In the genomic region with DNA sequence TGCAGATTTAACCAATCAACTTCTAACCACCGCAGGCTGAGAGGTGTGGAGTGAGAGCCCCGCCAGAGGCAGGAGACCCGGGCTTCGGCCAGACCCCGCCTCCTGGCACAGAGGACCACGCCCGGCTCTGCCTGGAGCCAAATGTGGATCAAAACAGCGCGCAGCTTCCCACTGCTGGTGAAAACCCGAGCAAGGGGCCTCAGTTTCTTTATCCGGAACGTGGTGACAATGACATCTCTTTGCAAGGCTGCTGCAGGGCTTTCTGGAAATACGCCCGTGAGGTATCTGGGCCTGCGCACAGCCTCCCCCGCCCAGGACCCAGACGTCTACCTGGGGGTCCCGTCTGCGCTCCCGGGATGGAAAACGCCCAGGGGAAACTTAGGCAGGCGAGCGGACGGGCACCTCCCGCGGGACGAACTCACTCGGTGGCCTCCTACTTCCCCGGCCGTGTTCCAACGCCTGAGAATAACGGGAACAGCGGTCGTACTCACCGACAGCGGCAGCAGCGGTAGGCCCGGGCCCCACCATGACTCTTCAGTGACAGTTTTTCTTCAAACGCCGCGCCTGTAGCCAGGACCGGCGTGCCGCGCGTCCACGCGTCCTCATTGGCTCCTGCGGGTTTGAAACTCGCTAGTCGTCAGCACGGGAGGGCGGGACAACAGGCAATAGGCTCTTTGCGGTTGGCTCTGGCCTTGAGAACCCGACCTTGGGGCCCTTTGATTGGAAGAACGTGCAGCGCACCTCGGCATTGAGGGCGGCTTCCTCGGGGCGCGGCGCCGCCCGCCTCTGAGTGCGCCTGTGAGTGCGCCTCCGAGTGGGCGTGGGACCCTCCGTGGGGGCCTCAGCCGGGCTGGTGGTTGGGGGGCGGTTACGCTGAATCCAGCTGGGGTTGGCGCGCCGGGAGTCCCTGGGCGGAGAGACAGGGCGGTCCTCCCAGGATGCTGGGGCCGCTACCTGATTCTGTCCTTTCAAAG, we compare ENCODE assay signal across 1 cellular context.
A peak's percentile ranks its signal among the peaks of the same experiment; 100 is the strongest.
TF ChIP-seq lines count a peak whose summit lies in the region.

Gene CKAP2L (minus strand): TSS at position 539 of the 974 bp plus-strand sequence. CDS start 11 bp downstream, at position 528.

TF ChIP-seq in HEK293, 187 proteins besides CTCF, POLR2A, EP300 and RAD21 (continued from another document and continues in another):
- TF ChIP-seq ZNF140 (tag by site-specific recombination; IDR thresholded peaks at IDR 0.05) (no peak), ZNF248 (tag by site-specific recombination; IDR thresholded peaks at IDR 0.05) (no peak), ZNF529 (tag by site-specific recombination; IDR thresholded peaks at IDR 0.05; ENCODE audit: insufficient replicate concordance) (no peak), PATZ1 (tag by site-specific recombination; IDR thresholded peaks at IDR 0.05) (peak; percentile 81), PRDM4 (tag by site-specific recombination; IDR thresholded peaks at IDR 0.05) (no peak), MZF1 (tag by site-specific recombination; IDR thresholded peaks at IDR 0.05; ENCODE audit: borderline replicate concordance) (no peak), ZNF221 (tag by site-specific recombination; IDR thresholded peaks at IDR 0.05; ENCODE audit: borderline replicate concordance) (no peak), ZNF138 (tag by site-specific recombination; IDR thresholded peaks at IDR 0.05; ENCODE audit: borderline replicate concordance) (no peak), ZNF664 (tag by site-specific recombination; IDR thresholded peaks at IDR 0.05) (no peak), ZNF350 (tag by site-specific recombination; IDR thresholded peaks at IDR 0.05) (no peak), KLF1 (tag by site-specific recombination; IDR thresholded peaks at IDR 0.05) (peak; percentile 80), REPIN1 (tag by site-specific recombination; IDR thresholded peaks at IDR 0.05; ENCODE audit: low read depth) (no peak), ZNF184 (tag by site-specific recombination; IDR thresholded peaks at IDR 0.05) (no peak), ZFP69B (tag by site-specific recombination; IDR thresholded peaks at IDR 0.05) (peak; percentile 96), ZNF174 (tag by site-specific recombination; IDR thresholded peaks at IDR 0.05) (no peak), ZEB2 (tag by site-specific recombination; IDR thresholded peaks at IDR 0.05) (no peak; the same call in 1 of the 2 replicates), ZNF24 (tag by site-specific recombination; IDR thresholded peaks at IDR 0.05) (no peak), ZNF518A (tag by site-specific recombination; conservative IDR thresholded peaks at IDR 0.05; ENCODE audit: low read depth) (no peak), ZNF354C (tag by site-specific recombination; IDR thresholded peaks at IDR 0.05; ENCODE audit: borderline replicate concordance, low read depth) (no peak), ZNF48 (tag by site-specific recombination; IDR thresholded peaks at IDR 0.05) (no peak), ZNF521 (tag by site-specific recombination; IDR thresholded peaks at IDR 0.05) (no peak)
- TF ChIP-seq, protein P1, sequence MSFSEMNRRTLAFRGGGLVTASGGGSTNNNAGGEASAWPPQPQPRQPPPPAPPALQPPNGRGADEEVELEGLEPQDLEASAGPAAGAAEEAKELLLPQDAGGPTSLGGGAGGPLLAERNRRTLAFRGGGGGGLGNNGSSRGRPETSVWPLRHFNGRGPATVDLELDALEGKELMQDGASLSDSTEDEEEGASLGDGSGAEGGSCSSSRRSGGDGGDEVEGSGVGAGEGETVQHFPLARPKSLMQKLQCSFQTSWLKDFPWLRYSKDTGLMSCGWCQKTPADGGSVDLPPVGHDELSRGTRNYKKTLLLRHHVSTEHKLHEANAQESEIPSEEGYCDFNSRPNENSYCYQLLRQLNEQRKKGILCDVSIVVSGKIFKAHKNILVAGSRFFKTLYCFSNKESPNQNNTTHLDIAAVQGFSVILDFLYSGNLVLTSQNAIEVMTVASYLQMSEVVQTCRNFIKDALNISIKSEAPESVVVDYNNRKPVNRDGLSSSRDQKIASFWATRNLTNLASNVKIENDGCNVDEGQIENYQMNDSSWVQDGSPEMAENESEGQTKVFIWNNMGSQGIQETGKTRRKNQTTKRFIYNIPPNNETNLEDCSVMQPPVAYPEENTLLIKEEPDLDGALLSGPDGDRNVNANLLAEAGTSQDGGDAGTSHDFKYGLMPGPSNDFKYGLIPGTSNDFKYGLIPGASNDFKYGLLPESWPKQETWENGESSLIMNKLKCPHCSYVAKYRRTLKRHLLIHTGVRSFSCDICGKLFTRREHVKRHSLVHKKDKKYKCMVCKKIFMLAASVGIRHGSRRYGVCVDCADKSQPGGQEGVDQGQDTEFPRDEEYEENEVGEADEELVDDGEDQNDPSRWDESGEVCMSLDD (tag by site-specific recombination; IDR thresholded peaks at IDR 0.05), result no peak
- TF ChIP-seq, protein P2, sequence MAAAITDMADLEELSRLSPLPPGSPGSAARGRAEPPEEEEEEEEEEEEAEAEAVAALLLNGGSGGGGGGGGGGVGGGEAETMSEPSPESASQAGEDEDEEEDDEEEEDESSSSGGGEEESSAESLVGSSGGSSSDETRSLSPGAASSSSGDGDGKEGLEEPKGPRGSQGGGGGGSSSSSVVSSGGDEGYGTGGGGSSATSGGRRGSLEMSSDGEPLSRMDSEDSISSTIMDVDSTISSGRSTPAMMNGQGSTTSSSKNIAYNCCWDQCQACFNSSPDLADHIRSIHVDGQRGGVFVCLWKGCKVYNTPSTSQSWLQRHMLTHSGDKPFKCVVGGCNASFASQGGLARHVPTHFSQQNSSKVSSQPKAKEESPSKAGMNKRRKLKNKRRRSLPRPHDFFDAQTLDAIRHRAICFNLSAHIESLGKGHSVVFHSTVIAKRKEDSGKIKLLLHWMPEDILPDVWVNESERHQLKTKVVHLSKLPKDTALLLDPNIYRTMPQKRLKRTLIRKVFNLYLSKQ (tag by site-specific recombination; IDR thresholded peaks at IDR 0.05; ENCODE audit: borderline replicate concordance), result no peak
- TF ChIP-seq, protein P3, sequence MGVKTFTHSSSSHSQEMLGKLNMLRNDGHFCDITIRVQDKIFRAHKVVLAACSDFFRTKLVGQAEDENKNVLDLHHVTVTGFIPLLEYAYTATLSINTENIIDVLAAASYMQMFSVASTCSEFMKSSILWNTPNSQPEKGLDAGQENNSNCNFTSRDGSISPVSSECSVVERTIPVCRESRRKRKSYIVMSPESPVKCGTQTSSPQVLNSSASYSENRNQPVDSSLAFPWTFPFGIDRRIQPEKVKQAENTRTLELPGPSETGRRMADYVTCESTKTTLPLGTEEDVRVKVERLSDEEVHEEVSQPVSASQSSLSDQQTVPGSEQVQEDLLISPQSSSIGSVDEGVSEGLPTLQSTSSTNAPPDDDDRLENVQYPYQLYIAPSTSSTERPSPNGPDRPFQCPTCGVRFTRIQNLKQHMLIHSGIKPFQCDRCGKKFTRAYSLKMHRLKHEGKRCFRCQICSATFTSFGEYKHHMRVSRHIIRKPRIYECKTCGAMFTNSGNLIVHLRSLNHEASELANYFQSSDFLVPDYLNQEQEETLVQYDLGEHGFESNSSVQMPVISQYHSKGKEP (tag by site-specific recombination; IDR thresholded peaks at IDR 0.05), result no peak
- TF ChIP-seq, protein P4, sequence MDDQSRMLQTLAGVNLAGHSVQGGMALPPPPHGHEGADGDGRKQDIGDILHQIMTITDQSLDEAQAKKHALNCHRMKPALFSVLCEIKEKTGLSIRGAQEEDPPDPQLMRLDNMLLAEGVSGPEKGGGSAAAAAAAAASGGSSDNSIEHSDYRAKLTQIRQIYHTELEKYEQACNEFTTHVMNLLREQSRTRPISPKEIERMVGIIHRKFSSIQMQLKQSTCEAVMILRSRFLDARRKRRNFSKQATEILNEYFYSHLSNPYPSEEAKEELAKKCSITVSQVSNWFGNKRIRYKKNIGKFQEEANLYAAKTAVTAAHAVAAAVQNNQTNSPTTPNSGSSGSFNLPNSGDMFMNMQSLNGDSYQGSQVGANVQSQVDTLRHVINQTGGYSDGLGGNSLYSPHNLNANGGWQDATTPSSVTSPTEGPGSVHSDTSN (CRISPR knock-in tag; IDR thresholded peaks at IDR 0.05), result peak; percentile 60; the same call in 1 of the 2 replicates
- TF ChIP-seq, protein P5, sequence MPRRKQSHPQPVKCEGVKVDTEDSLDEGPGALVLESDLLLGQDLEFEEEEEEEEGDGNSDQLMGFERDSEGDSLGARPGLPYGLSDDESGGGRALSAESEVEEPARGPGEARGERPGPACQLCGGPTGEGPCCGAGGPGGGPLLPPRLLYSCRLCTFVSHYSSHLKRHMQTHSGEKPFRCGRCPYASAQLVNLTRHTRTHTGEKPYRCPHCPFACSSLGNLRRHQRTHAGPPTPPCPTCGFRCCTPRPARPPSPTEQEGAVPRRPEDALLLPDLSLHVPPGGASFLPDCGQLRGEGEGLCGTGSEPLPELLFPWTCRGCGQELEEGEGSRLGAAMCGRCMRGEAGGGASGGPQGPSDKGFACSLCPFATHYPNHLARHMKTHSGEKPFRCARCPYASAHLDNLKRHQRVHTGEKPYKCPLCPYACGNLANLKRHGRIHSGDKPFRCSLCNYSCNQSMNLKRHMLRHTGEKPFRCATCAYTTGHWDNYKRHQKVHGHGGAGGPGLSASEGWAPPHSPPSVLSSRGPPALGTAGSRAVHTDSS (tag by site-specific recombination; IDR thresholded peaks at IDR 0.05), result no peak
